Comparison of ENCODE assay signal across 8 cellular contexts in the genomic region with DNA sequence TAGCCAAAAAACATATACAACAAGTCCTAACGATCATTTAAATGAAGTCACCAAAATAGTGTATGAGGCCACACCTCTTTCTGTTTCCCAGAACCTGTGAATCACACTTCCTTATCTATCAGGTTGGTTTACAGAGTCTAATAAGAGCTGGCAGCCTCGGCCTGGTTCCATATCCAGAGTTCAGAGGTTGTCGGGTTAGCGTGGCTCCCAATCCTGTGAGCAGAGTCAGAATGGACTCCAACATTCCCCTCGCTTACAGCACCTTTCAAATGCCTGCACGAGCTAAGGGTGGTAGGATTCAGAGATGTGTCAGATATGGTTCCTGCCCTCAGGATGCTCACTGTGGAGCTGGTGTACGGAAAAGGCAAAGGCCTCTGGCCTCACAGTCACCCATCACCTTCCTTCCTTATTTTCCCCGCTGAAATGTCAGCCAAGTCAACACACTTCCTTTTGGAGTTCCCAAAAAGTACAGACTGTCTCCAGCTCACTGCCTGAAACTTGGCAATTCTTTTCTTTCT. TPM values are rescaled to one million over a fixed set of nuclear protein-coding genes. Genes with fewer than 3 reads are reported as not detected.
DNase-seq lines count a peak whose midpoint lies in the region; ATAC-seq and TF ChIP-seq lines count a peak whose summit lies in the region.

No MANE protein-coding gene starts in this region.

- H3K36me3 ChIP-seq in left lung, result peaks cover 0 to 12% of the 10 kb centered on the region in 2 donors

- peaks cover 11 to 63% of the 10 kb centered on the region in 2 donors for H3K4me1 ChIP-seq in left lung

- H3K27me3 Mint-ChIP-seq in activated naive CD4-positive, alpha-beta T cell treated with anti-CD3 and anti-CD28 coated beads, Interleukin-2, amount 10 ng/mL, durations not matched to agents 7 days and 5 days, result no peaks in the 10 kb centered on the region

- peak; percentile 34 for DNase-seq in stimulated activated naive CD4-positive, alpha-beta T cell treated with Interleukin-2 at 50 U/mL for 16 hours (lab: John Stamatoyannopoulos, UW)
- DNase-seq in stimulated activated naive CD4-positive, alpha-beta T cell (lab: John Stamatoyannopoulos, UW), result no peak
- DNase-seq in activated naive CD4-positive, alpha-beta T cell treated with anti-CD3 and anti-CD28 coated beads, Interleukin-2, amount 10 ng/mL, durations not matched to agents 7 days and 5 days, result peak; percentile 36
- DNase-seq in left lung (no peak), T1000 (lab: John Stamatoyannopoulos, UW) (no peak)

- H3K4me3 Mint-ChIP-seq in activated naive CD4-positive, alpha-beta T cell treated with anti-CD3 and anti-CD28 coated beads, Interleukin-2, amount 10 ng/mL, durations not matched to agents 7 days and 5 days, result no peak overlapping the region

- peaks cover 18% of the 10 kb centered on the region for H3K36me3 Mint-ChIP-seq in activated naive CD4-positive, alpha-beta T cell treated with anti-CD3 and anti-CD28 coated beads, Interleukin-2, amount 10 ng/mL, durations not matched to agents 7 days and 5 days

- peak overlapping the region; percentile 72 to 74 for H3K27ac ChIP-seq in left lung

- no peaks in the 10 kb centered on the region for H3K9me3 ChIP-seq in left lung

- ATAC-seq in left lung (peak; percentile 77), HG03520 (IDR thresholded peaks at IDR 0.05; ENCODE audit: unreplicated experiment) (no peak), HG02571 (IDR thresholded peaks at IDR 0.05; ENCODE audit: unreplicated experiment) (no peak), HG03354 (IDR thresholded peaks at IDR 0.05; ENCODE audit: poor library complexity, severe bottlenecking, unreplicated experiment) (no peak)

- CTCF ChIA-PET in activated naive CD4-positive, alpha-beta T cell treated with anti-CD3 and anti-CD28 coated beads, Interleukin-2, amount 10 ng/mL, durations not matched to agents 7 days and 5 days (lab: Charles Lee), result interaction anchor here (1.1 kb wide), 1 partner anchor 96 kb away, joined by 3 read pairs; no protein-coding TSS in a partner anchor

- intact Hi-C loops in left lung (cut with DNase I), result no loop called here

- H3K4me3 ChIP-seq in left lung, result no peak overlapping the region

- TF ChIP-seq CTCF in left lung (IDR thresholded peaks at IDR 0.05), result no peak

- H3K27me3 ChIP-seq in left lung, result no peaks in the 10 kb centered on the region

- peak overlapping the region; percentile 68 for H3K27ac Mint-ChIP-seq in activated naive CD4-positive, alpha-beta T cell treated with anti-CD3 and anti-CD28 coated beads, Interleukin-2, amount 10 ng/mL, durations not matched to agents 7 days and 5 days

- H3K9me3 Mint-ChIP-seq in activated naive CD4-positive, alpha-beta T cell treated with anti-CD3 and anti-CD28 coated beads, Interleukin-2, amount 10 ng/mL, durations not matched to agents 7 days and 5 days, result no peaks in the 10 kb centered on the region

- peaks cover 42% of the 10 kb centered on the region for H3K4me1 Mint-ChIP-seq in activated naive CD4-positive, alpha-beta T cell treated with anti-CD3 and anti-CD28 coated beads, Interleukin-2, amount 10 ng/mL, durations not matched to agents 7 days and 5 days

RNA-seq across cellular contexts. Expression of a gene that starts 6.0 kb away (rescaled TPM):
- 10 to 100 TPM; 14.7 to 46.2 TPM for total RNA-seq in left lung

Comparison
In these comparisons a context has a peak if more than half of its experiments do, and no peak if none do; other contexts are left out.
1. DNase-seq: peak in stimulated activated naive CD4-positive, alpha-beta T cell treated with Interleukin-2 at 50 U/mL for 16 hours (single experiment) and activated naive CD4-positive, alpha-beta T cell treated with anti-CD3 and anti-CD28 coated beads, Interleukin-2, amount 10 ng/mL, durations not matched to agents 7 days and 5 days (single experiment); none in stimulated activated naive CD4-positive, alpha-beta T cell (0 of 6), left lung (0 of 2) and T1000 (single experiment).